Comparison of ENCODE assay signal across 1 cellular context in the genomic region with DNA sequence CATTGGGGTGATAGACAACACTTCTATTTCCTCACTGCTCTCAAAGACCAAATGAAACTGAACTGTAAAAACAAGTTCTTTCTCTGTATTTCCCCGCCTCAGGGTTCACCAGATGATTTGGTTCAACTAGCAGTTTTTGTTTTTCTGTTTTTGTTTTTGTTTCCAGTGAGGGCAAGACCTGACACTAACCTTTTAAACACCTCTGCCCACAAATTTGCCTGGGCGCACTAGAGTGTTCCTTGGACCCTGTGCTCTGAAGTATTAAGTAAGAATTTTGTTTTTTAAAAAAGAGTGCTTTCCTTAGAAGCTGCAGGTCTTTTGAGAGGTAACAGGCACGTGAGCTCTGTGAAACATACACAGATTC.
TF ChIP-seq lines count a peak whose summit lies in the region.

No MANE protein-coding gene starts in this region.

TF ChIP-seq in HepG2, 621 proteins besides CTCF, POLR2A, EP300 and RAD21:
- TF ChIP-seq ZNF318 (CRISPR knock-in tag; IDR thresholded peaks at IDR 0.05) (no peak), RXRB (CRISPR knock-in tag; IDR thresholded peaks at IDR 0.05; ENCODE audit: borderline replicate concordance) (no peak), JDP2 (CRISPR knock-in tag; IDR thresholded peaks at IDR 0.05; ENCODE audit: borderline replicate concordance) (no peak), ZBTB7B (CRISPR knock-in tag; IDR thresholded peaks at IDR 0.05) (no peak), HHEX (CRISPR knock-in tag; IDR thresholded peaks at IDR 0.05) (no peak), KDM1A (CRISPR knock-in tag; IDR thresholded peaks at IDR 0.05) (no peak), ZFP36 (IDR thresholded peaks at IDR 0.05; ENCODE audit: borderline replicate concordance, low read depth, low read length, partially characterized antibody) (no peak), IRF1 (CRISPR knock-in tag; IDR thresholded peaks at IDR 0.05; ENCODE audit: low read depth) (no peak), ZNF790 (CRISPR knock-in tag; IDR thresholded peaks at IDR 0.05; ENCODE audit: borderline replicate concordance) (no peak), ATM (IDR thresholded peaks at IDR 0.05; ENCODE audit: borderline replicate concordance) (no peak), TBX2 (CRISPR knock-in tag; IDR thresholded peaks at IDR 0.05; ENCODE audit: borderline replicate concordance) (no peak), CHCHD3 (CRISPR knock-in tag; IDR thresholded peaks at IDR 0.05) (no peak), ZKSCAN5 (CRISPR knock-in tag; IDR thresholded peaks at IDR 0.05) (no peak)
- TF ChIP-seq, protein P1, sequence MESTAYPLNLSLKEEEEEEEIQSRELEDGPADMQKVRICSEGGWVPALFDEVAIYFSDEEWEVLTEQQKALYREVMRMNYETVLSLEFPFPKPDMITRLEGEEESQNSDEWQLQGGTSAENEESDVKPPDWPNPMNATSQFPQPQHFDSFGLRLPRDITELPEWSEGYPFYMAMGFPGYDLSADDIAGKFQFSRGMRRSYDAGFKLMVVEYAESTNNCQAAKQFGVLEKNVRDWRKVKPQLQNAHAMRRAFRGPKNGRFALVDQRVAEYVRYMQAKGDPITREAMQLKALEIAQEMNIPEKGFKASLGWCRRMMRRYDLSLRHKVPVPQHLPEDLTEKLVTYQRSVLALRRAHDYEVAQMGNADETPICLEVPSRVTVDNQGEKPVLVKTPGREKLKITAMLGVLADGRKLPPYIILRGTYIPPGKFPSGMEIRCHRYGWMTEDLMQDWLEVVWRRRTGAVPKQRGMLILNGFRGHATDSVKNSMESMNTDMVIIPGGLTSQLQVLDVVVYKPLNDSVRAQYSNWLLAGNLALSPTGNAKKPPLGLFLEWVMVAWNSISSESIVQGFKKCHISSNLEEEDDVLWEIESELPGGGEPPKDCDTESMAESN (CRISPR knock-in tag; conservative IDR thresholded peaks at IDR 0.05), result no peak
- TF ChIP-seq, protein P2, sequence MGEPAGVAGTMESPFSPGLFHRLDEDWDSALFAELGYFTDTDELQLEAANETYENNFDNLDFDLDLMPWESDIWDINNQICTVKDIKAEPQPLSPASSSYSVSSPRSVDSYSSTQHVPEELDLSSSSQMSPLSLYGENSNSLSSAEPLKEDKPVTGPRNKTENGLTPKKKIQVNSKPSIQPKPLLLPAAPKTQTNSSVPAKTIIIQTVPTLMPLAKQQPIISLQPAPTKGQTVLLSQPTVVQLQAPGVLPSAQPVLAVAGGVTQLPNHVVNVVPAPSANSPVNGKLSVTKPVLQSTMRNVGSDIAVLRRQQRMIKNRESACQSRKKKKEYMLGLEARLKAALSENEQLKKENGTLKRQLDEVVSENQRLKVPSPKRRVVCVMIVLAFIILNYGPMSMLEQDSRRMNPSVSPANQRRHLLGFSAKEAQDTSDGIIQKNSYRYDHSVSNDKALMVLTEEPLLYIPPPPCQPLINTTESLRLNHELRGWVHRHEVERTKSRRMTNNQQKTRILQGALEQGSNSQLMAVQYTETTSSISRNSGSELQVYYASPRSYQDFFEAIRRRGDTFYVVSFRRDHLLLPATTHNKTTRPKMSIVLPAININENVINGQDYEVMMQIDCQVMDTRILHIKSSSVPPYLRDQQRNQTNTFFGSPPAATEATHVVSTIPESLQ (CRISPR knock-in tag; conservative IDR thresholded peaks at IDR 0.05), result no peak
